Comparison of ENCODE assay signal across 8 cellular contexts in genomic region chr12:104669851-104670337, GRCh38.
DNase-seq lines count a peak whose midpoint lies in the region; ATAC-seq, FAIRE-seq and TF ChIP-seq lines count a peak whose summit lies in the region.

No MANE protein-coding gene starts in this region.

- no peak overlapping the region for H3K27ac Mint-ChIP-seq in type B pancreatic cell

- peaks cover 55% of the 10 kb centered on the region for H3K4me1 Mint-ChIP-seq in type B pancreatic cell (ENCODE audit: unreplicated experiment)

- no peak overlapping the region for H3K4me3 Mint-ChIP-seq in type B pancreatic cell

- 0 out of 2 replicates have a peak overlapping the region, but pooled peaks have one; percentile 64 for H2BK12ac ChIP-seq in H1 (ENCODE audit: low read depth, low read length)

- no peak overlapping the region for H2BK120ac ChIP-seq in H1 (replicated peaks; ENCODE audit: low read depth, low read length)

- H3K9me3 ChIP-seq in PC-9 (ENCODE audit: insufficient read depth, low read depth) = no peaks in the 10 kb centered on the region
- no peaks in the 10 kb centered on the region for H3K9me3 ChIP-seq in H1 (ENCODE audit: insufficient read depth in 2 of 2, low read depth in 1 of 2, low read length in 1 of 2)
- no peaks in the 10 kb centered on the region for H3K9me3 ChIP-seq in spleen
- no peaks in the 10 kb centered on the region for H3K9me3 ChIP-seq in HAP-1

- H3K36me3 Mint-ChIP-seq in type B pancreatic cell = no peaks in the 10 kb centered on the region

- TF ChIP-seq CTCF in PC-9 (conservative IDR thresholded peaks at IDR 0.05) = no peak
- TF ChIP-seq CTCF in H1 (IDR thresholded peaks at IDR 0.05; ENCODE audit: control extremely low read depth in 1 of 3, insufficient read depth in 1 of 3, low read depth in 1 of 3, low read length in 3 of 3) = no peak
- peak in 1 of 11 experiments; percentile 4 for TF ChIP-seq CTCF in spleen (IDR thresholded peaks at IDR 0.05 in 8 of 11, conservative IDR thresholded peaks at IDR 0.05 in 3 of 11)
- TF ChIP-seq CTCF in type B pancreatic cell (conservative IDR thresholded peaks at IDR 0.05) = no peak

- H3K9ac ChIP-seq in H1 (replicated peaks in 1 of 4; ENCODE audit: extremely low read depth in 1 of 4, low read depth in 3 of 4, low read length in 3 of 4) = no peak overlapping the region

- H3K18ac ChIP-seq in H1 (ENCODE audit: extremely low read depth, low read length) = no peak overlapping the region

- H3K4ac ChIP-seq in H1 (replicated peaks; ENCODE audit: insufficient read length, low read depth, low read length) = no peak overlapping the region

- H2AK5ac ChIP-seq in H1 (ENCODE audit: low read depth, low read length) = peak overlapping the region; percentile 87; the same call in 1 of the 2 replicates

- H3K23ac ChIP-seq in H1 (ENCODE audit: insufficient read length) = no peak overlapping the region

- TF ChIP-seq EP300 in H1 (IDR thresholded peaks at IDR 0.05; ENCODE audit: borderline replicate concordance in 1 of 2, low read depth in 2 of 2, low read length in 2 of 2) = no peak

- POLR2A ChIA-PET in PC-9 (lab: Charles Lee; ENCODE audit: unreplicated experiment) = no interaction called here
- POLR2A ChIA-PET in H1 (lab: Charles Lee; ENCODE audit: partially characterized antibody) = interaction anchor here (0.7 kb wide), 1 partner anchor 169 kb away, joined by 3 read pairs; no protein-coding TSS in a partner anchor

- H3K4me2 ChIP-seq in PC-9 (peak overlapping the region; percentile 74), H1 (ENCODE audit: insufficient read depth in 1 of 2, low read depth in 2 of 2, low read length in 2 of 2) (no peak overlapping the region)

- no peak overlapping the region for H4K8ac ChIP-seq in H1 (ENCODE audit: extremely low read depth, insufficient read depth, low read length)

- TF ChIP-seq POLR2A in GM12891 (IDR thresholded peaks at IDR 0.05; ENCODE audit: low read depth, low read length) (no peak), H1 (IDR thresholded peaks at IDR 0.05; ENCODE audit: control extremely low read depth in 1 of 2, low read depth in 2 of 2, low read length in 2 of 2) (no peak), spleen (IDR thresholded peaks at IDR 0.05) (no peak)

- H4K5ac ChIP-seq in H1 (ENCODE audit: insufficient read length, low read depth, low read length) = no peak overlapping the region

- 85% methylated on average over 6 of the region's 6 CpGs; no CpG with 5 or more reads in 1 of the 2 experiments for WGBS in H1 (ENCODE audit: extremely low coverage in 1 of 2, insufficient coverage in 1 of 2, insufficient read length in 1 of 2, insufficient replicate concordance in 2 of 2, low coverage in 1 of 2, low lambda C conversion rate in 2 of 2, missing lambda C conversion rate in 1 of 2), 2 experiments
- 23 to 59% (median 34%) methylated on average over 6 of the region's 6 CpGs for WGBS in spleen, 5 donors

- peaks cover 5% of the 10 kb centered on the region; the same call in 1 of the 2 replicates for H3K23me2 ChIP-seq in H1 (ENCODE audit: low read depth, low read length)

- H3K4me1 ChIP-seq in PC-9 (replicated peaks; ENCODE audit: insufficient read depth) (peaks cover 67% of the 10 kb centered on the region), H1 (replicated peaks in 1 of 4; ENCODE audit: control insufficient read depth in 3 of 4, insufficient read depth in 4 of 4, low read length in 3 of 4) (peaks cover 0 to 15% (median 7%) of the 10 kb centered on the region in 4 experiments; a peak in 6 of 7 replicates), spleen (peaks cover 39 to 88% (median 55%) of the 10 kb centered on the region in 6 donors), HAP-1 (peaks cover 10% of the 10 kb centered on the region)

- H3K36me3 ChIP-seq in PC-9 (ENCODE audit: low read depth) (peaks cover 8% of the 10 kb centered on the region; the same call in 1 of the 2 replicates), H1 (ENCODE audit: control insufficient read depth in 2 of 4, insufficient read depth in 4 of 4, low read length in 3 of 4) (no peaks in the 10 kb centered on the region; a peak in 1 of 8 replicates), spleen (peaks cover 0 to 7% (median 0%) of the 10 kb centered on the region in 6 donors), HAP-1 (replicated peaks) (no peaks in the 10 kb centered on the region)

- H3K4me3 ChIP-seq in PC-9 (no peak overlapping the region), H1 (ENCODE audit: extremely low read depth in 1 of 4, insufficient read depth in 2 of 4, low read depth in 3 of 4, low read length in 4 of 4) (no peak overlapping the region), spleen (peak overlapping the region in 1 of 8 donors; percentile 54), HAP-1 (no peak overlapping the region)

- no peaks in the 10 kb centered on the region for H3K9me3 Mint-ChIP-seq in type B pancreatic cell

- no peak overlapping the region for H2BK20ac ChIP-seq in H1 (ENCODE audit: low read length)

- H4K91ac ChIP-seq in H1 (replicated peaks; ENCODE audit: insufficient read length, low read length) = no peak overlapping the region

- CTCF ChIA-PET in PC-9 (lab: Charles Lee) = no interaction called here
- CTCF ChIA-PET in H1 (lab: Charles Lee; ENCODE audit: partially characterized antibody) = interaction anchor here (1.3 to 5.0 kb wide), 8 partner anchors 9 to 288 kb away, joined by 3 to 28 read pairs (median 5); no protein-coding TSS in a partner anchor

- no TSS peak for BruUV-seq in PC-9 (replicated peaks; lab: Mats Ljungman, UMichigan)

- H3K14ac ChIP-seq in H1 (ENCODE audit: insufficient read length) = no peak overlapping the region

- intact Hi-C loops in PC-9 (cut with micrococcal nuclease; ENCODE audit: unreplicated experiment) (loop anchor here (5.0 to 10.0 kb wide), 2 partner anchors 207 to 285 kb away; partner anchors contain the start of gene SLC41A2), spleen (cut with DNase I; ENCODE audit: low total_unique reads) (no loop called here)

- peak overlapping the region; percentile 98 for H3K27ac ChIP-seq in PC-9
- H3K27ac ChIP-seq in H1 (ENCODE audit: low read depth, low read length) = no peak overlapping the region
- peak overlapping the region in 7 of 8 donors; percentile 36 to 88 (median 77) for H3K27ac ChIP-seq in spleen

- FAIRE-seq in GM12891 (lab: Jason Lieb, UNC) (no peak), H1 (lab: Jason Lieb, UNC) (no peak)

- in situ Hi-C loops in HAP-1 (cut with MboI; ENCODE audit: low sequenced_read_pairs) = no loop called here

- H2AFZ ChIP-seq in PC-9 (no peak overlapping the region), H1 (ENCODE audit: low read length) (no peak overlapping the region)

- TF ChIP-seq RAD21 in H1 (IDR thresholded peaks at IDR 0.05 in 1 of 2, conservative IDR thresholded peaks at IDR 0.05 in 1 of 2; ENCODE audit: low read depth in 2 of 2, low read length in 2 of 2) = no peak

- H2BK5ac ChIP-seq in H1 (ENCODE audit: low read depth, low read length) = no peak overlapping the region

- H3K79me1 ChIP-seq in H1 (ENCODE audit: low read depth, low read length) = no peaks in the 10 kb centered on the region

- peaks cover 44% of the 10 kb centered on the region for H3F3A ChIP-seq in PC-9 (ENCODE audit: insufficient read depth, low read depth)

- H3K27me3 ChIP-seq in PC-9 (ENCODE audit: insufficient read depth, low read depth) = no peaks in the 10 kb centered on the region
- no peaks in the 10 kb centered on the region for H3K27me3 ChIP-seq in H1 (replicated peaks in 1 of 4; ENCODE audit: control insufficient read depth in 3 of 4, extremely low read depth in 1 of 4, insufficient read depth in 3 of 4, low read length in 3 of 4)
- no peaks in the 10 kb centered on the region for H3K27me3 ChIP-seq in spleen (replicated peaks in 1 of 7)
- no peaks in the 10 kb centered on the region for H3K27me3 ChIP-seq in HAP-1 (ENCODE audit: low read depth)

- ATAC-seq in HG02588 (IDR thresholded peaks at IDR 0.05; ENCODE audit: unreplicated experiment) (peak; percentile 60), GM18520 (IDR thresholded peaks at IDR 0.05; ENCODE audit: unreplicated experiment) (no peak)

- H4K20me1 ChIP-seq in PC-9 (ENCODE audit: insufficient read depth) = no peaks in the 10 kb centered on the region
- H4K20me1 ChIP-seq in H1 (replicated peaks in 1 of 2; ENCODE audit: control insufficient read depth in 1 of 2, insufficient read depth in 2 of 2, low read length in 2 of 2) = peaks cover 0 to 9% of the 10 kb centered on the region in 2 experiments

- peaks cover 68% of the 10 kb centered on the region for H3K79me2 ChIP-seq in PC-9 (ENCODE audit: low read depth)
- H3K79me2 ChIP-seq in H1 (ENCODE audit: control insufficient read depth in 1 of 2, insufficient read depth in 2 of 2, low read length in 2 of 2) = no peaks in the 10 kb centered on the region; a peak in 1 of 4 replicates

- H3K27me3 Mint-ChIP-seq in type B pancreatic cell = no peaks in the 10 kb centered on the region

- peak; percentile 29 for DNase-seq in GM12891 (ENCODE audit: insufficient read length, low spot score)
- no peak for DNase-seq in PC-9
- no peak for DNase-seq in H1 (ENCODE audit: low read depth in 1 of 2, low spot score in 2 of 2)
- peak; percentile 86 for DNase-seq in spleen
- no peak for DNase-seq in HAP-1 (ENCODE audit: low spot score in 2 of 2)
- no peak for DNase-seq in type B pancreatic cell (ENCODE audit: extremely low spot score, unreplicated experiment)

- H3K56ac ChIP-seq in H1 (replicated peaks; ENCODE audit: insufficient read length, low read depth, low read length) = no peak overlapping the region

- peak overlapping the region; percentile 18; the same call in 1 of the 2 replicates for H2BK15ac ChIP-seq in H1 (ENCODE audit: low read length)

- H3K9me2 ChIP-seq in PC-9 (ENCODE audit: insufficient read depth) = no peaks in the 10 kb centered on the region

TF ChIP-seq in GM12891, 5 proteins besides CTCF, POLR2A, EP300 and RAD21:
- no peak for TF ChIP-seq PAX5 (IDR thresholded peaks at IDR 0.05; ENCODE audit: insufficient read depth, low read length, severe bottlenecking)
- peak; percentile 79 for TF ChIP-seq SPI1 (IDR thresholded peaks at IDR 0.05; ENCODE audit: low read depth, low read length)
- no peak for TF ChIP-seq TAF1 (IDR thresholded peaks at IDR 0.05; ENCODE audit: low read depth, low read length)
- no peak for TF ChIP-seq POLR2AphosphoS5 (IDR thresholded peaks at IDR 0.05; ENCODE audit: low read depth, low read length)
- peak; percentile 51; the same call in 1 of the 2 replicates for TF ChIP-seq POU2F2 (IDR thresholded peaks at IDR 0.05; ENCODE audit: low read depth, low read length)

TF ChIP-seq in H1, 55 proteins besides CTCF, POLR2A, EP300 and RAD21 (continues in another document):
- TF ChIP-seq CBX5 (IDR thresholded peaks at IDR 0.05; ENCODE audit: low read depth, low read length) (no peak), SUZ12 (IDR thresholded peaks at IDR 0.05; ENCODE audit: low read length) (no peak), RNF2 (IDR thresholded peaks at IDR 0.05; ENCODE audit: borderline replicate concordance, low read depth, low read length, missing control alignments, poor library complexity, severe bottlenecking) (no peak), GABPA (IDR thresholded peaks at IDR 0.05; ENCODE audit: borderline replicate concordance, insufficient read depth, low read length) (no peak), RFX5 (IDR thresholded peaks at IDR 0.05; ENCODE audit: borderline replicate concordance, low read depth, low read length) (no peak)

Comparison
In these comparisons a context has a peak if more than half of its experiments do, and no peak if none do; other contexts are left out.
1. DNase-seq: peak in GM12891 (single experiment) and spleen (single experiment); none in PC-9 (0 of 2), H1 (0 of 2), HAP-1 (0 of 2) and type B pancreatic cell (single experiment).